ENCODE assay signal across 8 cellular contexts in the genomic region with DNA sequence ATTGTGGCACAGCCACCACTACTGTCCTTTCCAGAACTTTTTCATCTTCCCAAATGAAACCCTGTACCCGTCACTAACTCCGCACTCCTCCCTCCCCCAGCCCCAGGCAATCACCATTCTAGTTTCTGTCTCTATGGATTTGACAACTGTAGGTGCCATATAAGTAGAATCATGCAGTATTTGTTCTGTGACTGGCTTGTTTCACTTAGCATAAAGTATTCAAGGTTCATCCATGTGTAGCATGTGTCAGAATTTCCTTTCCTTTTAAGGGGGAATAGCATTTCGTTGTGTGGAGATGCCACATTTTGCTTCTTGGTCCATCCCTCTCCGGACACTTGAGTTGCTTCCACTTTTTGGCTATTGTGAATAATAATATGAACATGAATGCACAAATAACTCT. TPM values are rescaled to one million over a fixed set of nuclear protein-coding genes. Genes with fewer than 3 reads are reported as not detected.
DNase-seq lines count a peak whose midpoint lies in the region; ATAC-seq, FAIRE-seq and TF ChIP-seq lines count a peak whose summit lies in the region.

No MANE protein-coding gene starts in this region.

- intact Hi-C loops in Right ventricle myocardium superior (cut with DNase I) = no loop called here

- H3K9me3 Mint-ChIP-seq in activated CD4-positive, alpha-beta memory T cell treated with anti-CD3 and anti-CD28 coated beads, Interleukin-2, amount 10 ng/mL, durations not matched to agents 7 days and 5 days = peaks cover 7% of the 10 kb centered on the region
- H3K9me3 Mint-ChIP-seq in type B pancreatic cell = no peaks in the 10 kb centered on the region

- H3K36me3 ChIP-seq in cardiac muscle cell = peaks cover 4% of the 10 kb centered on the region
- H3K36me3 ChIP-seq in kidney epithelial cell (ENCODE audit: control insufficient read depth, insufficient read depth, low read length) = no peaks in the 10 kb centered on the region

- peaks cover 48% of the 10 kb centered on the region for H3K36me3 Mint-ChIP-seq in activated CD4-positive, alpha-beta memory T cell treated with anti-CD3 and anti-CD28 coated beads, Interleukin-2, amount 10 ng/mL, durations not matched to agents 7 days and 5 days (ENCODE audit: low read depth)
- peaks cover 3% of the 10 kb centered on the region for H3K36me3 Mint-ChIP-seq in type B pancreatic cell

- CTCF ChIA-PET in activated CD4-positive, alpha-beta memory T cell treated with anti-CD3 and anti-CD28 coated beads, Interleukin-2, amount 10 ng/mL, durations not matched to agents 7 days and 5 days (lab: Charles Lee) = interaction anchor here (1.4 to 1.6 kb wide), 2 partner anchors 120 to 177 kb away, joined by 3 to 6 read pairs; no protein-coding TSS in a partner anchor

- FAIRE-seq in H54 (lab: Jason Lieb, UNC) = no peak

- no peak overlapping the region for H3K27ac ChIP-seq in cardiac muscle cell

- TF ChIP-seq CTCF in cardiac muscle cell (IDR thresholded peaks at IDR 0.05; ENCODE audit: low read depth, low read length) = no peak
- TF ChIP-seq CTCF in kidney epithelial cell (IDR thresholded peaks at IDR 0.05; ENCODE audit: insufficient read depth, low read length, poor library complexity, severe bottlenecking) = no peak
- TF ChIP-seq CTCF in type B pancreatic cell (conservative IDR thresholded peaks at IDR 0.05) = no peak

- H3K9me3 ChIP-seq in cardiac muscle cell (ENCODE audit: low read depth) = no peaks in the 10 kb centered on the region

- POLR2A ChIA-PET in activated CD4-positive, alpha-beta memory T cell treated with anti-CD3 and anti-CD28 coated beads, Interleukin-2, amount 10 ng/mL, durations not matched to agents 7 days and 5 days (lab: Charles Lee) = interaction anchor here (0.7 to 3.3 kb wide), 9 partner anchors 9 to 181 kb away, joined by 3 to 15 read pairs (median 5); a partner anchor contains a TSS

- H3K4me1 Mint-ChIP-seq in activated CD4-positive, alpha-beta memory T cell treated with anti-CD3 and anti-CD28 coated beads, Interleukin-2, amount 10 ng/mL, durations not matched to agents 7 days and 5 days = peaks cover 63% of the 10 kb centered on the region
- peaks cover 25% of the 10 kb centered on the region for H3K4me1 Mint-ChIP-seq in type B pancreatic cell (ENCODE audit: unreplicated experiment)

- no peak for ATAC-seq in Right ventricle myocardium superior (ENCODE audit: poor library complexity)
- ATAC-seq in GM21381 (IDR thresholded peaks at IDR 0.05; ENCODE audit: unreplicated experiment) = no peak

- TF ChIP-seq POLR2A in H54 (IDR thresholded peaks at IDR 0.05; ENCODE audit: low read depth, low read length) = no peak

- H3K4me3 Mint-ChIP-seq in activated CD4-positive, alpha-beta memory T cell treated with anti-CD3 and anti-CD28 coated beads, Interleukin-2, amount 10 ng/mL, durations not matched to agents 7 days and 5 days = peak overlapping the region; percentile 89
- peak overlapping the region; percentile 99 for H3K4me3 Mint-ChIP-seq in type B pancreatic cell

- H3K27me3 ChIP-seq in cardiac muscle cell = no peaks in the 10 kb centered on the region
- H3K27me3 ChIP-seq in kidney epithelial cell (ENCODE audit: control insufficient read depth, insufficient read depth, low read length) = no peaks in the 10 kb centered on the region

- no peak for DNase-seq in cardiac muscle cell (ENCODE audit: low read depth in 1 of 2, low spot score in 1 of 2)
- no peak for DNase-seq in Right ventricle myocardium superior
- no peak for DNase-seq in activated CD4-positive, alpha-beta memory T cell treated with anti-CD3 and anti-CD28 coated beads, Interleukin-2, amount 10 ng/mL, durations not matched to agents 7 days and 5 days
- DNase-seq in kidney epithelial cell (ENCODE audit: low read depth) = no peak
- DNase-seq in type B pancreatic cell (ENCODE audit: extremely low spot score, unreplicated experiment) = no peak
- no peak for DNase-seq in H54 (ENCODE audit: insufficient read length, low spot score)
- no peak for DNase-seq in activated CD4-positive, CD25-positive, alpha-beta regulatory T cell (lab: John Stamatoyannopoulos, UW)

- H3K4me3 ChIP-seq in cardiac muscle cell (peak overlapping the region; percentile 88), kidney epithelial cell (ENCODE audit: low read depth, low read length) (peak overlapping the region; percentile 92)

- peak overlapping the region; percentile 98 for H3K27ac Mint-ChIP-seq in activated CD4-positive, alpha-beta memory T cell treated with anti-CD3 and anti-CD28 coated beads, Interleukin-2, amount 10 ng/mL, durations not matched to agents 7 days and 5 days
- H3K27ac Mint-ChIP-seq in type B pancreatic cell = peak overlapping the region; percentile 89

- H3K27me3 Mint-ChIP-seq in activated CD4-positive, alpha-beta memory T cell treated with anti-CD3 and anti-CD28 coated beads, Interleukin-2, amount 10 ng/mL, durations not matched to agents 7 days and 5 days = no peaks in the 10 kb centered on the region
- H3K27me3 Mint-ChIP-seq in type B pancreatic cell = no peaks in the 10 kb centered on the region

- no peaks in the 10 kb centered on the region for H3K4me1 ChIP-seq in cardiac muscle cell (ENCODE audit: low read depth)

RNA-seq across cellular contexts. Expression of a gene that starts 0.8 kb away (rescaled TPM):
- total RNA-seq in cardiac muscle cell (1.7 and 13.7 TPM in 2 replicates), Right ventricle myocardium superior (0.30 TPM), kidney epithelial cell (2.5 and 5.6 TPM in 2 replicates), type B pancreatic cell (ENCODE audit: low replicate concordance) (9.7 and 25.4 TPM in 2 replicates)
- 4.0 and 20.9 TPM in 2 replicates for polyA plus RNA-seq in cardiac muscle cell
- total RNA-seq in activated CD4-positive, alpha-beta memory T cell treated with anti-CD3 and anti-CD28 coated beads, Interleukin-2, amount 10 ng/mL, durations not matched to agents 7 days and 5 days = 10 to 100 TPM; 63.3 to 66.3 TPM

RNA-seq across cellular contexts. Expression of a gene that starts 19.0 kb away (rescaled TPM):
- total RNA-seq in cardiac muscle cell = not detected in 2 replicates
- polyA plus RNA-seq in cardiac muscle cell = not detected in 2 replicates
- total RNA-seq in Right ventricle myocardium superior = not detected
- 1 to 10 TPM; 4.8 to 5.4 TPM for total RNA-seq in activated CD4-positive, alpha-beta memory T cell treated with anti-CD3 and anti-CD28 coated beads, Interleukin-2, amount 10 ng/mL, durations not matched to agents 7 days and 5 days
- total RNA-seq in kidney epithelial cell = 2.3 and 2.4 TPM in 2 replicates
- 0.60 and 1.6 TPM in 2 replicates for total RNA-seq in type B pancreatic cell (ENCODE audit: low replicate concordance)

RNA-seq across cellular contexts. Expression of a gene that starts 44.4 kb away (rescaled TPM):
- total RNA-seq in cardiac muscle cell = not detected in 2 replicates
- not detected in 2 replicates for polyA plus RNA-seq in cardiac muscle cell
- not detected for total RNA-seq in Right ventricle myocardium superior
- total RNA-seq in activated CD4-positive, alpha-beta memory T cell treated with anti-CD3 and anti-CD28 coated beads, Interleukin-2, amount 10 ng/mL, durations not matched to agents 7 days and 5 days = not detected
- 0.14 TPM in 1 of 2 replicates, not detected in the other for total RNA-seq in kidney epithelial cell
- total RNA-seq in type B pancreatic cell (ENCODE audit: low replicate concordance) = not detected in 2 replicates
